In genomic region chr10:45514283-45515270, GRCh38 we compare ENCODE assay signal across 12 cellular contexts.
DNase-seq lines count a peak whose midpoint lies in the region; ATAC-seq and TF ChIP-seq lines count a peak whose summit lies in the region.
"Had no signal": no experiment of that assay in that cellular context is flagged by ENCODE, and none has a peak within 500 bp of the region (broad histone marks: within the 10 kb centered on the region; RNA-seq: fewer than 3 reads in every experiment).

No MANE protein-coding gene starts in this region.

- no peak overlapping the region for H3K4me3 Mint-ChIP-seq in type B pancreatic cell
- H3K4me3 Mint-ChIP-seq: CD4-positive, alpha-beta T cell had no signal

- H3K36me3 Mint-ChIP-seq in type B pancreatic cell = no peaks in the 10 kb centered on the region

- DNase-seq in Ammon's horn (ENCODE audit: low spot score) = peak; percentile 86
- DNase-seq in NCI-H1105 treated with DMSO at 0.1 percent for 48 hours (lab: John Stamatoyannopoulos, UW) = peak; percentile 75
- peak in 54 of 61 donors; percentile 1 to 74 (median 34) for DNase-seq in caudate nucleus (lab: John Stamatoyannopoulos, UW)
- peak; percentile 75 for DNase-seq in myocyte (ENCODE audit: low read depth)
- no peak for DNase-seq in type B pancreatic cell (ENCODE audit: extremely low spot score, unreplicated experiment)
- no peak for DNase-seq in central memory CD4-positive, alpha-beta T cell
- DNase-seq: activated CD8-positive, alpha-beta memory T cell treated with anti-CD3 and anti-CD28 coated beads for 24 hours; CD4-positive, alpha-beta T cell; stimulated activated CD4-positive, alpha-beta T cell treated with anti-CD3 and anti-CD28 coated beads, Interleukin-15, amount 100 ng/mL, for 24 hours had no signal

- ATAC-seq in HG03097 (IDR thresholded peaks at IDR 0.05; ENCODE audit: low FRiP score, unreplicated experiment) (no peak), HG03469 (IDR thresholded peaks at IDR 0.05; ENCODE audit: unreplicated experiment) (no peak)

- H3K9me3 Mint-ChIP-seq in type B pancreatic cell = no peaks in the 10 kb centered on the region
- H3K9me3 Mint-ChIP-seq: CD4-positive, alpha-beta T cell had no signal

- no peak for TF ChIP-seq CTCF in type B pancreatic cell (conservative IDR thresholded peaks at IDR 0.05)

- no peaks in the 10 kb centered on the region for H3K27me3 Mint-ChIP-seq in type B pancreatic cell
- H3K27me3 Mint-ChIP-seq: CD4-positive, alpha-beta T cell had no signal

- peaks cover 18% of the 10 kb centered on the region for H3K4me1 Mint-ChIP-seq in type B pancreatic cell (ENCODE audit: unreplicated experiment)

- no peak overlapping the region for H3K27ac Mint-ChIP-seq in type B pancreatic cell
- H3K27ac Mint-ChIP-seq: CD4-positive, alpha-beta T cell had no signal

- H3K27ac ChIP-seq in caudate nucleus (ENCODE audit: low read depth, low read length) = no peak overlapping the region
- H3K27ac ChIP-seq: suprapubic skin had no signal

Comparison
In these comparisons a context has a peak if more than half of its experiments do, and no peak if none do; other contexts are left out.
1. DNase-seq: peak in Ammon's horn (single experiment), NCI-H1105 treated with DMSO at 0.1 percent for 48 hours (single experiment), caudate nucleus (54 of 61) and myocyte (single experiment); none in type B pancreatic cell (single experiment) and central memory CD4-positive, alpha-beta T cell (single experiment).